Comparison of ENCODE assay signal across 20 cellular contexts in genomic region chr15:96473556-96473955, GRCh38.
"Had no signal": no experiment of that assay in that cellular context is flagged by ENCODE, and none has a peak within 500 bp of the region (broad histone marks: within the 10 kb centered on the region; RNA-seq: fewer than 3 reads in every experiment).

No MANE protein-coding gene starts in this region.

- H3K27ac Mint-ChIP-seq: natural killer cell; nephron; stimulated activated effector memory CD8-positive, alpha-beta T cell treated with anti-CD3 and anti-CD28 coated beads, Interleukin-12 subunit alpha, Interleukin-12 subunit beta, amount 100 ng/mL, for 72 hours; stimulated activated naive B cell treated with anti-CD40 and anti-IgM and Interleukin-4, amounts not matched to agents 10 μg/mL and 1 μg/mL and 100 μg/mL, for 72 hours; stimulated activated naive CD8-positive, alpha-beta T cell treated with anti-CD3 and anti-CD28 coated beads, Interleukin-15, Interleukin-2, amounts not matched to agents 100 ng/mL and 50 ng/mL, for 24 hours had no signal

- H3K36me3 Mint-ChIP-seq: natural killer cell; stimulated activated effector memory CD8-positive, alpha-beta T cell treated with anti-CD3 and anti-CD28 coated beads, Interleukin-12 subunit alpha, Interleukin-12 subunit beta, amount 100 ng/mL, for 72 hours; stimulated activated naive B cell treated with anti-CD40 and anti-IgM and Interleukin-4, amounts not matched to agents 10 μg/mL and 1 μg/mL and 100 μg/mL, for 72 hours had no signal

- H3K4me1 Mint-ChIP-seq: natural killer cell; nephron; neural crest cell; stimulated activated effector memory CD8-positive, alpha-beta T cell treated with anti-CD3 and anti-CD28 coated beads, Interleukin-12 subunit alpha, Interleukin-12 subunit beta, amount 100 ng/mL, for 72 hours; stimulated activated naive B cell treated with anti-CD40 and anti-IgM and Interleukin-4, amounts not matched to agents 10 μg/mL and 1 μg/mL and 100 μg/mL, for 72 hours had no signal

- H3K4me3 Mint-ChIP-seq: natural killer cell; nephron; neural crest cell; stimulated activated effector memory CD8-positive, alpha-beta T cell treated with anti-CD3 and anti-CD28 coated beads, Interleukin-12 subunit alpha, Interleukin-12 subunit beta, amount 100 ng/mL, for 72 hours; stimulated activated naive B cell treated with anti-CD40 and anti-IgM and Interleukin-4, amounts not matched to agents 10 μg/mL and 1 μg/mL and 100 μg/mL, for 72 hours; stimulated activated naive CD8-positive, alpha-beta T cell treated with anti-CD3 and anti-CD28 coated beads, Interleukin-15, Interleukin-2, amounts not matched to agents 100 ng/mL and 50 ng/mL, for 24 hours had no signal

- DNase-seq: natural killer cell; nucleus accumbens; pancreas; retina; right lobe of liver; sigmoid colon; stimulated activated CD4-positive, alpha-beta T cell treated with anti-CD3 and anti-CD28 coated beads, Interleukin-15, amount 100 ng/mL, for 24 hours; stimulated activated CD4-positive, alpha-beta T cell treated with anti-CD3 and anti-CD28 coated beads, Interleukin-2, amount 100 ng/mL, for 24 hours; stimulated activated CD4-positive, alpha-beta T cell treated with anti-CD3 and anti-CD28 coated beads, Interleukin-2, amount 100 ng/mL, for 48 hours; stimulated activated CD4-positive, alpha-beta T cell treated with anti-CD3 and anti-CD28 coated beads, Interleukin-4, amount 100 ng/mL, for 24 hours; stimulated activated naive B cell treated with anti-CD40 and anti-IgM and Interleukin-4, amounts not matched to agents 10 μg/mL and 1 μg/mL and 100 μg/mL, for 72 hours; stimulated activated naive CD4-positive, alpha-beta T cell treated with Interleukin-2 at 50 U/mL for 16 hours; stomach; thyroid gland; trophoblast cell; upper lobe of left lung had no signal

- H3K27me3 Mint-ChIP-seq: stimulated activated naive B cell treated with anti-CD40 and anti-IgM and Interleukin-4, amounts not matched to agents 10 μg/mL and 1 μg/mL and 100 μg/mL, for 72 hours had no signal

- ATAC-seq: natural killer cell; pancreas; right lobe of liver; stimulated activated effector memory CD8-positive, alpha-beta T cell treated with anti-CD3 and anti-CD28 coated beads, Interleukin-12 subunit alpha, Interleukin-12 subunit beta, amount 100 ng/mL, for 72 hours; stimulated activated naive B cell treated with anti-CD40 and anti-IgM and Interleukin-4, amounts not matched to agents 10 μg/mL and 1 μg/mL and 100 μg/mL, for 72 hours had no signal

- H3K9me3 Mint-ChIP-seq: natural killer cell; nephron; neural crest cell; stimulated activated naive CD8-positive, alpha-beta T cell treated with anti-CD3 and anti-CD28 coated beads, Interleukin-15, Interleukin-2, amounts not matched to agents 100 ng/mL and 50 ng/mL, for 24 hours had no signal
